In the genomic region with DNA sequence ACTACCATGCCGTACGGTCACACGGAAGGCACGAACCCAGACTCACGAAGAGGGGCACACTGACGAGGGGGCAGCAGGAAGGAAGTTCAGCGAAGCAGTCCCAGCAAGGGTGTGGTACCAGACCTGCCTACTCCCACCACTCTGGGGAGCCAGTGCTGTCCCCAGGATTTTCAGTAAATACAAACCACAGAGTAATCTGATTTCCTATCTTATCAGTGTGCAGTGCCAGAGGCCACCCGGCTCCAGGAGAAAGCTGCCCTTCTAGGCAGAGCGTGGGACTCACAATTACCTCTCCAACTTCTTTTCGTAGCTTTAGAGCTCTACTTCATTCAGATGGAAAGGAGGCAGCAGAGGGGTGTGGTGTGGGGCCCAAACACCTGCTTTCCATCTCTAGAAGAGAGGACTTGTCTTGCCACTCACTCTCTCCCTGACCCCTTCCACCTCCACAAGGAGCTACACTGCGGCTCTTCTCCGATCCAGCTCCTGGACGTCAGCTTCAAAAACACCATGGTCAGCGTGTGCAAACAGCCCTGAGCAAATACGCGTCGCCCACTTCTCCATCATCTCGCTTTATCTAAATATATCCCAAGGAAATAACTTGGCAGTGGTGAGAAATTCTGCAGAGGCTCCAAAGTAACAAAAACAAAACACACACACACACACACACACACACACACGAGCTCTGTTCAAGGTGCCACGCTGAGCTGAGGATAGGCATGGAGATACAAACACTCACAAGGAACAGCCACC, we compare ENCODE assay signal across 1 cellular context.
TF ChIP-seq lines count a peak whose summit lies in the region.

No MANE protein-coding gene starts in this region.

TF ChIP-seq in SK-N-SH, 30 proteins besides CTCF, POLR2A, EP300 and RAD21 (continued from another document):
- TF ChIP-seq, protein P1, sequence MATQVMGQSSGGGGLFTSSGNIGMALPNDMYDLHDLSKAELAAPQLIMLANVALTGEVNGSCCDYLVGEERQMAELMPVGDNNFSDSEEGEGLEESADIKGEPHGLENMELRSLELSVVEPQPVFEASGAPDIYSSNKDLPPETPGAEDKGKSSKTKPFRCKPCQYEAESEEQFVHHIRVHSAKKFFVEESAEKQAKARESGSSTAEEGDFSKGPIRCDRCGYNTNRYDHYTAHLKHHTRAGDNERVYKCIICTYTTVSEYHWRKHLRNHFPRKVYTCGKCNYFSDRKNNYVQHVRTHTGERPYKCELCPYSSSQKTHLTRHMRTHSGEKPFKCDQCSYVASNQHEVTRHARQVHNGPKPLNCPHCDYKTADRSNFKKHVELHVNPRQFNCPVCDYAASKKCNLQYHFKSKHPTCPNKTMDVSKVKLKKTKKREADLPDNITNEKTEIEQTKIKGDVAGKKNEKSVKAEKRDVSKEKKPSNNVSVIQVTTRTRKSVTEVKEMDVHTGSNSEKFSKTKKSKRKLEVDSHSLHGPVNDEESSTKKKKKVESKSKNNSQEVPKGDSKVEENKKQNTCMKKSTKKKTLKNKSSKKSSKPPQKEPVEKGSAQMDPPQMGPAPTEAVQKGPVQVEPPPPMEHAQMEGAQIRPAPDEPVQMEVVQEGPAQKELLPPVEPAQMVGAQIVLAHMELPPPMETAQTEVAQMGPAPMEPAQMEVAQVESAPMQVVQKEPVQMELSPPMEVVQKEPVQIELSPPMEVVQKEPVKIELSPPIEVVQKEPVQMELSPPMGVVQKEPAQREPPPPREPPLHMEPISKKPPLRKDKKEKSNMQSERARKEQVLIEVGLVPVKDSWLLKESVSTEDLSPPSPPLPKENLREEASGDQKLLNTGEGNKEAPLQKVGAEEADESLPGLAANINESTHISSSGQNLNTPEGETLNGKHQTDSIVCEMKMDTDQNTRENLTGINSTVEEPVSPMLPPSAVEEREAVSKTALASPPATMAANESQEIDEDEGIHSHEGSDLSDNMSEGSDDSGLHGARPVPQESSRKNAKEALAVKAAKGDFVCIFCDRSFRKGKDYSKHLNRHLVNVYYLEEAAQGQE (IDR thresholded peaks at IDR 0.05; ENCODE audit: low read depth, low read length) = no peak
- TF ChIP-seq, protein P2, sequence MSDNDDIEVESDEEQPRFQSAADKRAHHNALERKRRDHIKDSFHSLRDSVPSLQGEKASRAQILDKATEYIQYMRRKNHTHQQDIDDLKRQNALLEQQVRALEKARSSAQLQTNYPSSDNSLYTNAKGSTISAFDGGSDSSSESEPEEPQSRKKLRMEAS (IDR thresholded peaks at IDR 0.05; ENCODE audit: low read depth) = no peak
- TF ChIP-seq SIN3A (IDR thresholded peaks at IDR 0.05; ENCODE audit: borderline replicate concordance, low read depth, low read length) (no peak), ELF1 (IDR thresholded peaks at IDR 0.05) (no peak), RCOR1 (IDR thresholded peaks at IDR 0.05; ENCODE audit: low read length) (peak; percentile 17; the same call in 1 of the 2 replicates), NRF1 (IDR thresholded peaks at IDR 0.05; ENCODE audit: low read depth, low read length) (no peak), RXRA (IDR thresholded peaks at IDR 0.05; ENCODE audit: borderline replicate concordance, low read depth) (no peak), RFX5 (IDR thresholded peaks at IDR 0.05; ENCODE audit: low read length) (no peak), EZH2phosphoT487 (IDR thresholded peaks at IDR 0.05; ENCODE audit: borderline replicate concordance, low read depth) (no peak), FOXJ3 (CRISPR knock-in tag; IDR thresholded peaks at IDR 0.05) (no peak), YY1 (IDR thresholded peaks at IDR 0.05; ENCODE audit: low read depth) (no peak), GABPA (IDR thresholded peaks at IDR 0.05; ENCODE audit: low read depth) (no peak), SMC3 (IDR thresholded peaks at IDR 0.05; ENCODE audit: low read depth, low read length) (peak; percentile 25; the same call in 1 of the 2 replicates), NFIC (IDR thresholded peaks at IDR 0.05; ENCODE audit: borderline replicate concordance) (no peak), TEAD4 (IDR thresholded peaks at IDR 0.05; ENCODE audit: borderline replicate concordance, insufficient read depth) (no peak), GATA2 (CRISPR knock-in tag; IDR thresholded peaks at IDR 0.05) (peak; percentile 86), FOSL2 (IDR thresholded peaks at IDR 0.05; ENCODE audit: borderline replicate concordance, low read depth) (no peak), MEF2A (IDR thresholded peaks at IDR 0.05; ENCODE audit: borderline replicate concordance, low read depth) (no peak), POLR2AphosphoS5 (IDR thresholded peaks at IDR 0.05; ENCODE audit: low read depth, low read length) (no peak)
- TF ChIP-seq, protein P3, sequence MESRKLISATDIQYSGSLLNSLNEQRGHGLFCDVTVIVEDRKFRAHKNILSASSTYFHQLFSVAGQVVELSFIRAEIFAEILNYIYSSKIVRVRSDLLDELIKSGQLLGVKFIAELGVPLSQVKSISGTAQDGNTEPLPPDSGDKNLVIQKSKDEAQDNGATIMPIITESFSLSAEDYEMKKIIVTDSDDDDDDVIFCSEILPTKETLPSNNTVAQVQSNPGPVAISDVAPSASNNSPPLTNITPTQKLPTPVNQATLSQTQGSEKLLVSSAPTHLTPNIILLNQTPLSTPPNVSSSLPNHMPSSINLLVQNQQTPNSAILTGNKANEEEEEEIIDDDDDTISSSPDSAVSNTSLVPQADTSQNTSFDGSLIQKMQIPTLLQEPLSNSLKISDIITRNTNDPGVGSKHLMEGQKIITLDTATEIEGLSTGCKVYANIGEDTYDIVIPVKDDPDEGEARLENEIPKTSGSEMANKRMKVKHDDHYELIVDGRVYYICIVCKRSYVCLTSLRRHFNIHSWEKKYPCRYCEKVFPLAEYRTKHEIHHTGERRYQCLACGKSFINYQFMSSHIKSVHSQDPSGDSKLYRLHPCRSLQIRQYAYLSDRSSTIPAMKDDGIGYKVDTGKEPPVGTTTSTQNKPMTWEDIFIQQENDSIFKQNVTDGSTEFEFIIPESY (IDR thresholded peaks at IDR 0.05; ENCODE audit: borderline replicate concordance, low read depth) = no peak
- TF ChIP-seq, protein P4, sequence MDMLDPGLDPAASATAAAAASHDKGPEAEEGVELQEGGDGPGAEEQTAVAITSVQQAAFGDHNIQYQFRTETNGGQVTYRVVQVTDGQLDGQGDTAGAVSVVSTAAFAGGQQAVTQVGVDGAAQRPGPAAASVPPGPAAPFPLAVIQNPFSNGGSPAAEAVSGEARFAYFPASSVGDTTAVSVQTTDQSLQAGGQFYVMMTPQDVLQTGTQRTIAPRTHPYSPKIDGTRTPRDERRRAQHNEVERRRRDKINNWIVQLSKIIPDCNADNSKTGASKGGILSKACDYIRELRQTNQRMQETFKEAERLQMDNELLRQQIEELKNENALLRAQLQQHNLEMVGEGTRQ (IDR thresholded peaks at IDR 0.05; ENCODE audit: borderline replicate concordance, low read depth, low read length) = no peak
- TF ChIP-seq, protein P5, sequence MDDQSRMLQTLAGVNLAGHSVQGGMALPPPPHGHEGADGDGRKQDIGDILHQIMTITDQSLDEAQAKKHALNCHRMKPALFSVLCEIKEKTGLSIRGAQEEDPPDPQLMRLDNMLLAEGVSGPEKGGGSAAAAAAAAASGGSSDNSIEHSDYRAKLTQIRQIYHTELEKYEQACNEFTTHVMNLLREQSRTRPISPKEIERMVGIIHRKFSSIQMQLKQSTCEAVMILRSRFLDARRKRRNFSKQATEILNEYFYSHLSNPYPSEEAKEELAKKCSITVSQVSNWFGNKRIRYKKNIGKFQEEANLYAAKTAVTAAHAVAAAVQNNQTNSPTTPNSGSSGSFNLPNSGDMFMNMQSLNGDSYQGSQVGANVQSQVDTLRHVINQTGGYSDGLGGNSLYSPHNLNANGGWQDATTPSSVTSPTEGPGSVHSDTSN (IDR thresholded peaks at IDR 0.05) = no peak
- TF ChIP-seq, protein P6, sequence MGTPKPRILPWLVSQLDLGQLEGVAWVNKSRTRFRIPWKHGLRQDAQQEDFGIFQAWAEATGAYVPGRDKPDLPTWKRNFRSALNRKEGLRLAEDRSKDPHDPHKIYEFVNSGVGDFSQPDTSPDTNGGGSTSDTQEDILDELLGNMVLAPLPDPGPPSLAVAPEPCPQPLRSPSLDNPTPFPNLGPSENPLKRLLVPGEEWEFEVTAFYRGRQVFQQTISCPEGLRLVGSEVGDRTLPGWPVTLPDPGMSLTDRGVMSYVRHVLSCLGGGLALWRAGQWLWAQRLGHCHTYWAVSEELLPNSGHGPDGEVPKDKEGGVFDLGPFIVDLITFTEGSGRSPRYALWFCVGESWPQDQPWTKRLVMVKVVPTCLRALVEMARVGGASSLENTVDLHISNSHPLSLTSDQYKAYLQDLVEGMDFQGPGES (IDR thresholded peaks at IDR 0.05; ENCODE audit: low read depth, low read length) = no peak
- TF ChIP-seq, protein P7, sequence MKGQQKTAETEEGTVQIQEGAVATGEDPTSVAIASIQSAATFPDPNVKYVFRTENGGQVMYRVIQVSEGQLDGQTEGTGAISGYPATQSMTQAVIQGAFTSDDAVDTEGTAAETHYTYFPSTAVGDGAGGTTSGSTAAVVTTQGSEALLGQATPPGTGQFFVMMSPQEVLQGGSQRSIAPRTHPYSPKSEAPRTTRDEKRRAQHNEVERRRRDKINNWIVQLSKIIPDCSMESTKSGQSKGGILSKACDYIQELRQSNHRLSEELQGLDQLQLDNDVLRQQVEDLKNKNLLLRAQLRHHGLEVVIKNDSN (IDR thresholded peaks at IDR 0.05; ENCODE audit: borderline replicate concordance, low read depth) = no peak
